9 cellular contexts compared by ENCODE assay signal in the genomic region with DNA sequence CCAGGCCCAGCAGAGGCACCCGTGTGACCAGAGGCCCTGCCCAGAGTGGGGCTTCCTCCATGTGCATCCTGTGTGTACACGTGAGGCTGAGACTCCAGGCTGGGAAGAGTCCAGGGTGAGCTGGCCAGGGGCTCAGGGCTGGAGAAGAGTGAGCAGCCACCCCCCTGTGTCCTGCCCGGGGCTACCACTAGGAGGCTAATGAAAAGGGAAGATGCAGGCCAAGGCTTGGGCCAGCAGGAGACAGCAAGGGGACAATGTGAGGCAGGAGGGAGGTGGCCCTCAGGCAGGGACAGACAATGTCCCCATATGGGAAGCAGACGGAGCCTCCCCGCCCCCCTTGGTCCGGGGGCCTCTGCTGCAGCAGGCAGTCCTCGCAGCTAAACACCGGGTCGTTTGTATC.
DNase-seq lines count a peak whose midpoint lies in the region; ATAC-seq, FAIRE-seq and TF ChIP-seq lines count a peak whose summit lies in the region.
"Had no signal": no experiment of that assay in that cellular context is flagged by ENCODE, and none has a peak within 500 bp of the region (broad histone marks: within the 10 kb centered on the region; RNA-seq: fewer than 3 reads in every experiment).

No MANE protein-coding gene starts in this region.

- no peak overlapping the region for H3K23ac ChIP-seq in H1 (ENCODE audit: insufficient read length)

- no peak overlapping the region; the same call in 1 of the 2 replicates for H2BK20ac ChIP-seq in H1 (ENCODE audit: low read length)

- H3K4ac ChIP-seq in H1 (replicated peaks; ENCODE audit: insufficient read length, low read depth, low read length) = no peak overlapping the region

- peaks cover 8% of the 10 kb centered on the region for H3K4me1 Mint-ChIP-seq in activated CD4-positive, alpha-beta T cell treated with anti-CD3 and anti-CD28 coated beads for 36 hours
- H3K4me1 Mint-ChIP-seq in activated CD4-positive, alpha-beta T cell treated with anti-CD3 and anti-CD28 coated beads, Interleukin-2, amount 10 ng/mL, durations not matched to agents 24 days and 14 days = peaks cover 2% of the 10 kb centered on the region
- H3K4me1 Mint-ChIP-seq in stimulated activated effector memory CD8-positive, alpha-beta T cell treated with anti-CD3 and anti-CD28 coated beads, Interleukin-12 subunit alpha, Interleukin-12 subunit beta, amount 100 ng/mL, for 72 hours = peaks cover 10% of the 10 kb centered on the region

- H3K4me1 ChIP-seq in H1 (replicated peaks in 1 of 4; ENCODE audit: control insufficient read depth in 3 of 4, insufficient read depth in 4 of 4, low read length in 3 of 4) = peaks cover 8 to 19% (median 12%) of the 10 kb centered on the region in 4 experiments

- TF ChIP-seq EP300 in H1 (IDR thresholded peaks at IDR 0.05; ENCODE audit: borderline replicate concordance in 1 of 2, low read depth in 2 of 2, low read length in 2 of 2) = no peak

- peaks cover 1% of the 10 kb centered on the region; the same call in 1 of the 2 replicates for H3K23me2 ChIP-seq in H1 (ENCODE audit: low read depth, low read length)

- H3K27ac ChIP-seq in H1 (ENCODE audit: low read depth, low read length) = no peak overlapping the region

- TF ChIP-seq RAD21 in H1 (IDR thresholded peaks at IDR 0.05 in 1 of 2, conservative IDR thresholded peaks at IDR 0.05 in 1 of 2; ENCODE audit: low read depth in 2 of 2, low read length in 2 of 2) = peak; percentile 60 to 77

- no peaks in the 10 kb centered on the region for H3K36me3 ChIP-seq in H1 (ENCODE audit: control insufficient read depth in 2 of 4, insufficient read depth in 4 of 4, low read length in 3 of 4)

- TF ChIP-seq CTCF in H1 (IDR thresholded peaks at IDR 0.05; ENCODE audit: control extremely low read depth in 1 of 3, insufficient read depth in 1 of 3, low read depth in 1 of 3, low read length in 3 of 3) = peak; percentile 95 to 98 (median 97)

- no peaks in the 10 kb centered on the region for H4K20me1 ChIP-seq in H1 (replicated peaks in 1 of 2; ENCODE audit: control insufficient read depth in 1 of 2, insufficient read depth in 2 of 2, low read length in 2 of 2)

- DNase-seq in activated CD4-positive, alpha-beta T cell treated with anti-CD3 and anti-CD28 coated beads for 36 hours = peak; percentile 37
- no peak for DNase-seq in activated CD4-positive, alpha-beta T cell treated with anti-CD3 and anti-CD28 coated beads, Interleukin-2, amount 10 ng/mL, durations not matched to agents 24 days and 14 days
- DNase-seq in NAMALWA (ENCODE audit: low spot score) (peak; percentile 46), H1 (ENCODE audit: low read depth in 1 of 2, low spot score in 2 of 2) (peak; percentile 29 to 87), sciatic nerve (ENCODE audit: low spot score) (no peak)
- DNase-seq in stimulated activated effector memory CD8-positive, alpha-beta T cell treated with anti-CD3 and anti-CD28 coated beads, Interleukin-12 subunit alpha, Interleukin-12 subunit beta, amount 100 ng/mL, for 72 hours (ENCODE audit: low spot score in 2 of 2) = no peak

- peak overlapping the region; percentile 17; the same call in 1 of the 2 replicates for H2BK5ac ChIP-seq in H1 (ENCODE audit: low read depth, low read length)

- H3K56ac ChIP-seq in H1 (replicated peaks; ENCODE audit: insufficient read length, low read depth, low read length) = no peak overlapping the region

- FAIRE-seq in H1 (lab: Jason Lieb, UNC) = no peak

- no peak overlapping the region for H2BK120ac ChIP-seq in H1 (replicated peaks; ENCODE audit: low read depth, low read length)

- TF ChIP-seq POLR2A in H1 (IDR thresholded peaks at IDR 0.05; ENCODE audit: control extremely low read depth in 1 of 2, low read depth in 2 of 2, low read length in 2 of 2) = no peak

- H3K14ac ChIP-seq in H1 (ENCODE audit: insufficient read length) = no peak overlapping the region

- H3K79me2 ChIP-seq in H1 (ENCODE audit: control insufficient read depth in 1 of 2, insufficient read depth in 2 of 2, low read length in 2 of 2) = no peaks in the 10 kb centered on the region

- no peak overlapping the region for H4K8ac ChIP-seq in H1 (ENCODE audit: extremely low read depth, insufficient read depth, low read length)

- 0 out of 2 replicates have a peak overlapping the region, but pooled peaks have one; percentile 50 for H2BK12ac ChIP-seq in H1 (ENCODE audit: low read depth, low read length)

- CTCF ChIA-PET in activated CD4-positive, alpha-beta T cell treated with anti-CD3 and anti-CD28 coated beads for 36 hours (lab: Charles Lee) = no interaction called here
- CTCF ChIA-PET in H1 (lab: Charles Lee; ENCODE audit: partially characterized antibody) = interaction anchor here (0.7 to 6.1 kb wide), 26 partner anchors 11 to 464 kb away, joined by 3 to 70 read pairs (median 4); no protein-coding TSS in a partner anchor

- H4K91ac ChIP-seq in H1 (replicated peaks; ENCODE audit: insufficient read length, low read length) = no peak overlapping the region

- intact Hi-C loops in activated CD4-positive, alpha-beta T cell treated with anti-CD3 and anti-CD28 coated beads for 36 hours (cut with DNase I, micrococcal nuclease) = no loop called here
- intact Hi-C loops in activated CD4-positive, alpha-beta T cell treated with anti-CD3 and anti-CD28 coated beads, Interleukin-2, amount 10 ng/mL, durations not matched to agents 24 days and 14 days (cut with micrococcal nuclease) = no loop called here
- intact Hi-C loops in sciatic nerve (cut with DNase I) = no loop called here

- no peak overlapping the region; a peak in 1 of 8 replicates for H3K4me3 ChIP-seq in H1 (ENCODE audit: extremely low read depth in 1 of 4, insufficient read depth in 2 of 4, low read depth in 3 of 4, low read length in 4 of 4)

- no peak overlapping the region for H3K9ac ChIP-seq in H1 (replicated peaks in 1 of 4; ENCODE audit: extremely low read depth in 1 of 4, low read depth in 3 of 4, low read length in 3 of 4)

- H3K9me3 Mint-ChIP-seq in activated CD4-positive, alpha-beta T cell treated with anti-CD3 and anti-CD28 coated beads for 36 hours (ENCODE audit: low read depth) = no peaks in the 10 kb centered on the region
- H3K9me3 Mint-ChIP-seq in activated CD4-positive, alpha-beta T cell treated with anti-CD3 and anti-CD28 coated beads, Interleukin-2, amount 10 ng/mL, durations not matched to agents 24 days and 14 days = no peaks in the 10 kb centered on the region
- H3K9me3 Mint-ChIP-seq in stimulated activated effector memory CD8-positive, alpha-beta T cell treated with anti-CD3 and anti-CD28 coated beads, Interleukin-12 subunit alpha, Interleukin-12 subunit beta, amount 100 ng/mL, for 72 hours = no peaks in the 10 kb centered on the region
- H3K9me3 Mint-ChIP-seq: T-helper 2 cell treated with Interferon-gamma antibody and Interleukin-4, amounts not matched to agents 5 μg/mL and 100 μg/mL, for 36 hours had no signal

- H3K9me3 ChIP-seq in H1 (ENCODE audit: insufficient read depth in 2 of 2, low read depth in 1 of 2, low read length in 1 of 2) = no peaks in the 10 kb centered on the region

- peaks cover 0 to 6% (median 2%) of the 10 kb centered on the region in 4 experiments; a peak in 1 of 7 replicates for H3K27me3 ChIP-seq in H1 (replicated peaks in 1 of 4; ENCODE audit: control insufficient read depth in 3 of 4, extremely low read depth in 1 of 4, insufficient read depth in 3 of 4, low read length in 3 of 4)

- H3K27me3 Mint-ChIP-seq in activated CD4-positive, alpha-beta T cell treated with anti-CD3 and anti-CD28 coated beads for 36 hours = peaks cover 37% of the 10 kb centered on the region
- peaks cover 47% of the 10 kb centered on the region for H3K27me3 Mint-ChIP-seq in activated CD4-positive, alpha-beta T cell treated with anti-CD3 and anti-CD28 coated beads, Interleukin-2, amount 10 ng/mL, durations not matched to agents 24 days and 14 days

- no peaks in the 10 kb centered on the region for H3K36me3 Mint-ChIP-seq in activated CD4-positive, alpha-beta T cell treated with anti-CD3 and anti-CD28 coated beads for 36 hours (ENCODE audit: low read depth)
- H3K36me3 Mint-ChIP-seq in activated CD4-positive, alpha-beta T cell treated with anti-CD3 and anti-CD28 coated beads, Interleukin-2, amount 10 ng/mL, durations not matched to agents 24 days and 14 days (ENCODE audit: low read depth) = no peaks in the 10 kb centered on the region
- H3K36me3 Mint-ChIP-seq in stimulated activated effector memory CD8-positive, alpha-beta T cell treated with anti-CD3 and anti-CD28 coated beads, Interleukin-12 subunit alpha, Interleukin-12 subunit beta, amount 100 ng/mL, for 72 hours = no peaks in the 10 kb centered on the region

- H2AK5ac ChIP-seq in H1 (ENCODE audit: low read depth, low read length) = no peak overlapping the region; the same call in 1 of the 2 replicates

- H2AFZ ChIP-seq in H1 (ENCODE audit: low read length) = 0 out of 2 replicates have a peak overlapping the region, but pooled peaks have one; percentile 3

- H2BK15ac ChIP-seq in H1 (ENCODE audit: low read length) = 0 out of 2 replicates have a peak overlapping the region, but pooled peaks have one; percentile 24

- POLR2A ChIA-PET in activated CD4-positive, alpha-beta T cell treated with anti-CD3 and anti-CD28 coated beads for 36 hours (lab: Charles Lee) = no interaction called here
- POLR2A ChIA-PET in H1 (lab: Charles Lee; ENCODE audit: partially characterized antibody) = interaction anchor here (0.6 to 1.6 kb wide), 4 partner anchors 9 to 875 kb away, joined by 3 to 5 read pairs (median 4); no protein-coding TSS in a partner anchor

- H3K27ac Mint-ChIP-seq in activated CD4-positive, alpha-beta T cell treated with anti-CD3 and anti-CD28 coated beads for 36 hours = no peak overlapping the region
- no peak overlapping the region for H3K27ac Mint-ChIP-seq in activated CD4-positive, alpha-beta T cell treated with anti-CD3 and anti-CD28 coated beads, Interleukin-2, amount 10 ng/mL, durations not matched to agents 24 days and 14 days
- H3K27ac Mint-ChIP-seq in stimulated activated effector memory CD8-positive, alpha-beta T cell treated with anti-CD3 and anti-CD28 coated beads, Interleukin-12 subunit alpha, Interleukin-12 subunit beta, amount 100 ng/mL, for 72 hours = no peak overlapping the region
- H3K27ac Mint-ChIP-seq: T-helper 2 cell treated with Interferon-gamma antibody and Interleukin-4, amounts not matched to agents 5 μg/mL and 100 μg/mL, for 36 hours had no signal

- H4K5ac ChIP-seq in H1 (ENCODE audit: insufficient read length, low read depth, low read length) = no peak overlapping the region

- H3K18ac ChIP-seq in H1 (ENCODE audit: extremely low read depth, low read length) = peak overlapping the region; percentile 73

- peak overlapping the region; percentile 13 to 36; a peak in 1 of 4 replicates for H3K4me2 ChIP-seq in H1 (ENCODE audit: insufficient read depth in 1 of 2, low read depth in 2 of 2, low read length in 2 of 2)

- no peaks in the 10 kb centered on the region for H3K79me1 ChIP-seq in H1 (ENCODE audit: low read depth, low read length)

- 18% methylated on average over 8 of the region's 9 CpGs; no CpG with 5 or more reads in 1 of the 2 experiments for WGBS in H1 (ENCODE audit: extremely low coverage in 1 of 2, insufficient coverage in 1 of 2, insufficient read length in 1 of 2, insufficient replicate concordance in 2 of 2, low coverage in 1 of 2, low lambda C conversion rate in 2 of 2, missing lambda C conversion rate in 1 of 2), 2 experiments

- H3K4me3 Mint-ChIP-seq in activated CD4-positive, alpha-beta T cell treated with anti-CD3 and anti-CD28 coated beads for 36 hours = no peak overlapping the region
- no peak overlapping the region for H3K4me3 Mint-ChIP-seq in activated CD4-positive, alpha-beta T cell treated with anti-CD3 and anti-CD28 coated beads, Interleukin-2, amount 10 ng/mL, durations not matched to agents 24 days and 14 days
- H3K4me3 Mint-ChIP-seq in stimulated activated effector memory CD8-positive, alpha-beta T cell treated with anti-CD3 and anti-CD28 coated beads, Interleukin-12 subunit alpha, Interleukin-12 subunit beta, amount 100 ng/mL, for 72 hours = no peak overlapping the region
- H3K4me3 Mint-ChIP-seq: T-helper 2 cell treated with Interferon-gamma antibody and Interleukin-4, amounts not matched to agents 5 μg/mL and 100 μg/mL, for 36 hours had no signal

- peak; percentile 36 for ATAC-seq in activated CD4-positive, alpha-beta T cell treated with anti-CD3 and anti-CD28 coated beads for 36 hours
- ATAC-seq in stimulated activated effector memory CD8-positive, alpha-beta T cell treated with anti-CD3 and anti-CD28 coated beads, Interleukin-12 subunit alpha, Interleukin-12 subunit beta, amount 100 ng/mL, for 72 hours = peak; percentile 55
- no peak for ATAC-seq in GM19452 (IDR thresholded peaks at IDR 0.05; ENCODE audit: unreplicated experiment)
- no peak for ATAC-seq in sciatic nerve
- ATAC-seq in HG02610 (IDR thresholded peaks at IDR 0.05; ENCODE audit: unreplicated experiment) = no peak

Comparison
In these comparisons a context has a peak if more than half of its experiments do, and no peak if none do; other contexts are left out.
1. DNase-seq: peak in activated CD4-positive, alpha-beta T cell treated with anti-CD3 and anti-CD28 coated beads for 36 hours (single experiment), NAMALWA (single experiment) and H1 (2 of 2); none in activated CD4-positive, alpha-beta T cell treated with anti-CD3 and anti-CD28 coated beads, Interleukin-2, amount 10 ng/mL, durations not matched to agents 24 days and 14 days (single experiment), stimulated activated effector memory CD8-positive, alpha-beta T cell treated with anti-CD3 and anti-CD28 coated beads, Interleukin-12 subunit alpha, Interleukin-12 subunit beta, amount 100 ng/mL, for 72 hours (0 of 2) and sciatic nerve (single experiment).
2. ATAC-seq: peak in activated CD4-positive, alpha-beta T cell treated with anti-CD3 and anti-CD28 coated beads for 36 hours (single experiment) and stimulated activated effector memory CD8-positive, alpha-beta T cell treated with anti-CD3 and anti-CD28 coated beads, Interleukin-12 subunit alpha, Interleukin-12 subunit beta, amount 100 ng/mL, for 72 hours (single experiment); none in GM19452 (single experiment), sciatic nerve (single experiment) and HG02610 (single experiment).